8 cellular contexts compared by ENCODE assay signal in genomic region chr14:21382886-21383847, GRCh38. TPM values are rescaled to one million over a fixed set of nuclear protein-coding genes. Genes with fewer than 3 reads are reported as not detected.
DNase-seq lines count a peak whose midpoint lies in the region; ATAC-seq and TF ChIP-seq lines count a peak whose summit lies in the region.

No MANE protein-coding gene starts in this region.

- H3K4me2 ChIP-seq in Karpas-422 (ENCODE audit: low read depth, low read length, poor library complexity, severe bottlenecking) (peak overlapping the region; percentile 85), SU-DHL-6 (ENCODE audit: low read depth, low read length, poor library complexity, severe bottlenecking) (peak overlapping the region; percentile 94)

- peaks cover 20% of the 10 kb centered on the region for H4K20me1 ChIP-seq in Karpas-422 (ENCODE audit: insufficient read depth, low read depth, low read length)
- peaks cover 10% of the 10 kb centered on the region for H4K20me1 ChIP-seq in SU-DHL-6 (ENCODE audit: low read depth, low read length)

- H3K79me2 ChIP-seq in Karpas-422 (ENCODE audit: low read length) (peaks cover 57% of the 10 kb centered on the region), SU-DHL-6 (ENCODE audit: insufficient read depth, low read length) (peaks cover 57% of the 10 kb centered on the region)

- H3K9me2 ChIP-seq in Karpas-422 (replicated peaks; ENCODE audit: insufficient read depth, low read length) (no peaks in the 10 kb centered on the region), SU-DHL-6 (replicated peaks; ENCODE audit: insufficient read depth, low read length) (no peaks in the 10 kb centered on the region)

- TF ChIP-seq CTCF in SU-DHL-6 (IDR thresholded peaks at IDR 0.05; ENCODE audit: insufficient read depth, low read length, poor library complexity, severe bottlenecking): no peak
- TF ChIP-seq CTCF in left ventricle myocardium inferior (IDR thresholded peaks at IDR 0.05; ENCODE audit: borderline replicate concordance): no peak
- TF ChIP-seq CTCF in psoas muscle (IDR thresholded peaks at IDR 0.05): no peak

- H3K36me3 ChIP-seq in Karpas-422 (ENCODE audit: insufficient read depth, low read length) (peaks cover 44% of the 10 kb centered on the region), SU-DHL-6 (ENCODE audit: low read length) (peaks cover 18% of the 10 kb centered on the region; the same call in 1 of the 2 replicates), adipocyte (ENCODE audit: control insufficient read depth, insufficient read depth, low read length, severe bottlenecking) (peaks cover 28% of the 10 kb centered on the region), left ventricle myocardium inferior (peaks cover 17% of the 10 kb centered on the region), psoas muscle (ENCODE audit: insufficient read depth in 1 of 2, low read depth in 1 of 2) (peaks cover 0 to 31% of the 10 kb centered on the region in 2 donors), aorta (ENCODE audit: control insufficient read depth in 1 of 2, insufficient read depth in 2 of 2, low read length in 1 of 2) (peaks cover 2 to 4% of the 10 kb centered on the region in 2 donors)

- H3K4me3 ChIP-seq in Karpas-422 (ENCODE audit: low read length): peak overlapping the region; percentile 83
- peak overlapping the region; percentile 85 for H3K4me3 ChIP-seq in SU-DHL-6 (ENCODE audit: insufficient read depth, low read length, poor library complexity, severe bottlenecking)
- H3K4me3 ChIP-seq in adipocyte (ENCODE audit: low read length): peak overlapping the region; percentile 98
- peak overlapping the region; percentile 92 for H3K4me3 ChIP-seq in left ventricle myocardium inferior
- H3K4me3 ChIP-seq in psoas muscle: peak overlapping the region; percentile 82
- peak overlapping the region; percentile 77 to 83 for H3K4me3 ChIP-seq in aorta (ENCODE audit: low read length in 2 of 2)

- H3F3A ChIP-seq in SU-DHL-6 (ENCODE audit: insufficient read depth): peaks cover 36% of the 10 kb centered on the region

- H3K27me3 ChIP-seq in Karpas-422 (ENCODE audit: low read length) (no peaks in the 10 kb centered on the region), SU-DHL-6 (ENCODE audit: low read length) (no peaks in the 10 kb centered on the region), adipocyte (replicated peaks; ENCODE audit: control insufficient read depth, insufficient read depth, low read length) (no peaks in the 10 kb centered on the region), left ventricle myocardium inferior (ENCODE audit: low read depth) (no peaks in the 10 kb centered on the region), psoas muscle (ENCODE audit: insufficient read depth in 3 of 3, low read length in 2 of 3) (no peaks in the 10 kb centered on the region), aorta (ENCODE audit: control insufficient read depth in 1 of 2, insufficient read depth in 2 of 2, low read length in 1 of 2) (no peaks in the 10 kb centered on the region)

- 0 to 1% (median 1%) methylated on average over 39 of the region's 39 CpGs for WGBS in psoas muscle, 3 donors
- 0% methylated on average over 33 to 39 of the region's 39 CpGs for whole genome bisulfite sequencing in aorta, 2 donors

- H3K9me3 ChIP-seq in Karpas-422 (ENCODE audit: low read length): no peaks in the 10 kb centered on the region
- H3K9me3 ChIP-seq in SU-DHL-6 (ENCODE audit: insufficient read depth, low read length): no peaks in the 10 kb centered on the region
- H3K9me3 ChIP-seq in adipocyte (ENCODE audit: control insufficient read depth, low read length): no peaks in the 10 kb centered on the region
- no peaks in the 10 kb centered on the region for H3K9me3 ChIP-seq in left ventricle myocardium inferior (replicated peaks)
- H3K9me3 ChIP-seq in psoas muscle: no peaks in the 10 kb centered on the region
- no peaks in the 10 kb centered on the region for H3K9me3 ChIP-seq in aorta (ENCODE audit: control insufficient read depth, low read length)

- ATAC-seq in psoas muscle: peak; percentile 40 to 66 (median 45)
- peak; percentile 20 for ATAC-seq in aorta (ENCODE audit: low FRiP score)

- peak; percentile 63 for DNase-seq in NCI-H2107 treated with DMSO at 0.1 percent for 48 hours (lab: John Stamatoyannopoulos, UW; ENCODE audit: unreplicated experiment)
- DNase-seq in NCI-H2107 (lab: John Stamatoyannopoulos, UW): no peak
- peak; percentile 87 for DNase-seq in Karpas-422
- peak; percentile 77 for DNase-seq in adipocyte (ENCODE audit: low read depth)
- no peak for DNase-seq in left ventricle myocardium inferior
- DNase-seq in psoas muscle: peak; percentile 44 to 70
- DNase-seq in aorta: peak; percentile 53 to 78

- intact Hi-C loops in left ventricle myocardium inferior (cut with micrococcal nuclease): no loop called here
- intact Hi-C loops in psoas muscle (cut with DNase I): loop anchor here (5.0 to 10.0 kb wide), 4 partner anchors 92 to 148 kb away; partner anchors contain the start of genes RAB2B (in 2 of the 2), TOX4 (in 2 of the 2) and HNRNPC (in 1 of the 2)
- intact Hi-C loops in aorta (cut with DNase I): loop anchor here (5.0 to 10.0 kb wide), 3 partner anchors 74 to 308 kb away; partner anchors contain the start of genes ARHGEF40 (in 1 of the 2), CHD8 (in 1 of the 2) and HNRNPC (in 1 of the 2)

- H3K9ac ChIP-seq in Karpas-422 (ENCODE audit: low read length) (peak overlapping the region; percentile 87), SU-DHL-6 (ENCODE audit: low read length) (peak overlapping the region; percentile 89), adipocyte (ENCODE audit: low read length) (peak overlapping the region; percentile 96)

- H2AFZ ChIP-seq in Karpas-422 (ENCODE audit: low read length): no peak overlapping the region
- peak overlapping the region; percentile 87 for H2AFZ ChIP-seq in SU-DHL-6 (ENCODE audit: low read depth, low read length, severe bottlenecking)

- H3K4me1 ChIP-seq in Karpas-422 (ENCODE audit: low read length) (peaks cover 44% of the 10 kb centered on the region), adipocyte (ENCODE audit: control insufficient read depth, insufficient read depth, low read length) (peaks cover 20% of the 10 kb centered on the region), left ventricle myocardium inferior (peaks cover 52% of the 10 kb centered on the region), psoas muscle (peaks cover 25% of the 10 kb centered on the region), aorta (ENCODE audit: control insufficient read depth in 1 of 2, insufficient read depth in 2 of 2, low read length in 2 of 2) (peaks cover 0 to 2% of the 10 kb centered on the region in 2 donors)

- H3K27ac ChIP-seq in Karpas-422 (ENCODE audit: low read length): peak overlapping the region; percentile 74
- H3K27ac ChIP-seq in SU-DHL-6 (ENCODE audit: low read depth, low read length): peak overlapping the region; percentile 89
- H3K27ac ChIP-seq in left ventricle myocardium inferior (replicated peaks): peak overlapping the region; percentile 98
- peak overlapping the region; percentile 90 for H3K27ac ChIP-seq in psoas muscle
- peak overlapping the region; percentile 72 to 84 for H3K27ac ChIP-seq in aorta (ENCODE audit: low read depth in 1 of 2, low read length in 2 of 2)

RNA-seq across cellular contexts. Expression of gene SUPT16H, which starts 0.7 kb away (rescaled TPM):
- 102 and 126 TPM in 2 replicates for total RNA-seq in Karpas-422 (2014; rRNA removed; shearing (Covaris generic); ENCODE audit: low replicate concordance)
- 27.5 TPM for total RNA-seq in left ventricle myocardium inferior
- 10 to 100 TPM; 23.6 to 29.2 (median 26.8) TPM for total RNA-seq in psoas muscle
- polyA plus RNA-seq in psoas muscle: 10 to 100 TPM; 24.8 to 42.0 (median 32.2) TPM
- total RNA-seq in aorta: 10 to 100 TPM; 47.2 to 50.5 TPM
- 10 to 100 TPM; 36.8 to 40.6 TPM for polyA plus RNA-seq in aorta

Comparison
In these comparisons a context has a peak if more than half of its experiments do, and no peak if none do; other contexts are left out.
1. DNase-seq: peak in NCI-H2107 treated with DMSO at 0.1 percent for 48 hours (single experiment), Karpas-422 (single experiment), adipocyte (single experiment), psoas muscle (2 of 2) and aorta (2 of 2); none in NCI-H2107 (single experiment) and left ventricle myocardium inferior (single experiment).
2. Peak in every context shown above with its lines, with median percentiles within 50 percentile points of each other: H3K27ac ChIP-seq, H3K4me3 ChIP-seq and H3K9ac ChIP-seq.